ENCODE assay signal across 24 cellular contexts in genomic region chr15:80169768-80170357, GRCh38. TPM values are rescaled to one million over a fixed set of nuclear protein-coding genes. Genes with fewer than 3 reads are reported as not detected.
DNase-seq lines count a peak whose midpoint lies in the region; ATAC-seq and TF ChIP-seq lines count a peak whose summit lies in the region.
"Had no signal": no experiment of that assay in that cellular context is flagged by ENCODE, and none has a peak within 500 bp of the region (broad histone marks: within the 10 kb centered on the region; RNA-seq: fewer than 3 reads in every experiment).

No MANE protein-coding gene starts in this region.

- no peak overlapping the region for H3K23ac ChIP-seq in IMR-90 (ENCODE audit: low read depth, low read length)

- no peak for TF ChIP-seq CTCF in HEK293 (tag by site-specific recombination; IDR thresholded peaks at IDR 0.05)
- TF ChIP-seq CTCF in IMR-90 (conservative IDR thresholded peaks at IDR 0.05; ENCODE audit: low read depth, low read length) = no peak
- no peak for TF ChIP-seq CTCF in sigmoid colon (IDR thresholded peaks at IDR 0.05)

- no peak overlapping the region for H3K18ac ChIP-seq in IMR-90 (ENCODE audit: low read depth, low read length)

- TF ChIP-seq POLR2A in IMR-90 (IDR thresholded peaks at IDR 0.05; ENCODE audit: low read depth, low read length) (no peak), sigmoid colon (IDR thresholded peaks at IDR 0.05) (no peak)

- H4K5ac ChIP-seq in IMR-90 (ENCODE audit: low read depth, low read length) = no peak overlapping the region

- no peak overlapping the region for H3K4ac ChIP-seq in IMR-90 (ENCODE audit: low read depth, low read length)

- H2AFZ ChIP-seq in IMR-90 (replicated peaks; ENCODE audit: low read length, poor library complexity) = peak overlapping the region; percentile 37

- BruUV-seq in IMR-90 (replicated peaks; lab: Mats Ljungman, UMichigan) = no TSS peak

- no peak overlapping the region for H2BK20ac ChIP-seq in IMR-90 (ENCODE audit: low read depth, low read length)

- in situ Hi-C loops in IMR-90 (cut with MboI; ENCODE audit: low sequenced_read_pairs) = loop anchor here (5.0 to 10.0 kb wide), 2 partner anchors 53 to 265 kb away; no protein-coding TSS in a partner anchor

- CTCF ChIA-PET in HEK293 (lab: Yijun Ruan, JAX) (interaction anchor here (0.7 kb wide), 1 partner anchor 24 kb away, joined by 3 read pairs; no protein-coding TSS in a partner anchor), IMR-90 (lab: Yijun Ruan, JAX) (interaction anchor here (0.6 kb wide), 1 partner anchor 112 kb away, joined by 3 read pairs; no protein-coding TSS in a partner anchor)

- H3K9ac ChIP-seq in IMR-90 (ENCODE audit: low read depth, low read length) = no peak overlapping the region
- H3K9ac ChIP-seq: BLaER1 had no signal

- no CpG with 5 or more reads among the region's 12 CpGs for WGBS in IMR-90 (ENCODE audit: extremely low coverage in 2 of 2, insufficient read length in 1 of 2), 2 experiments
- WGBS in sigmoid colon, 2 donors = 96 to 97% methylated on average over 12 of the region's 12 CpGs

- H3K9me1 ChIP-seq in IMR-90 (ENCODE audit: insufficient read depth, low read length) = peaks cover 12% of the 10 kb centered on the region; the same call in 1 of the 2 replicates

- ATAC-seq in IMR-90 (ENCODE audit: low read depth) (no peak), HG03354 (IDR thresholded peaks at IDR 0.05; ENCODE audit: poor library complexity, severe bottlenecking, unreplicated experiment) (no peak)

- H3K4me3 ChIP-seq in HEK293 (ENCODE audit: low read depth, low read length) = no peak overlapping the region
- no peak overlapping the region for H3K4me3 ChIP-seq in IMR-90 (ENCODE audit: insufficient read depth, low read depth, low read length)
- H3K4me3 ChIP-seq in sigmoid colon = no peak overlapping the region
- H3K4me3 ChIP-seq: BLaER1 had no signal

- H3K9me3 ChIP-seq in HEK293 (ENCODE audit: control insufficient read depth, insufficient read depth, low read depth, low read length) (no peaks in the 10 kb centered on the region), IMR-90 (ENCODE audit: control insufficient read depth, insufficient read depth, low read length) (no peaks in the 10 kb centered on the region), sigmoid colon (no peaks in the 10 kb centered on the region)
- H3K9me3 ChIP-seq: BE2C, BLaER1 had no signal

- H4K20me1 ChIP-seq in IMR-90 (ENCODE audit: insufficient read depth, low read length) = 0 out of 2 replicates have a peak, but pooled peaks cover 8% of the 10 kb centered on the region
- H4K20me1 ChIP-seq: BLaER1 had no signal

- no peak overlapping the region for H2AK9ac ChIP-seq in IMR-90 (replicated peaks; ENCODE audit: low read depth, low read length, poor library complexity)

- H3K27ac ChIP-seq in HEK293 (ENCODE audit: extremely low read depth, low read depth, low read length) (no peak overlapping the region), IMR-90 (ENCODE audit: insufficient read depth, low read length) (no peak overlapping the region), sigmoid colon (no peak overlapping the region)
- H3K27ac ChIP-seq: BLaER1 had no signal

- no peak overlapping the region; the same call in 1 of the 2 replicates for H2AK5ac ChIP-seq in IMR-90 (ENCODE audit: low read depth, low read length)

- no peak overlapping the region for H3K4me2 ChIP-seq in IMR-90 (ENCODE audit: low read depth, low read length)
- H3K4me2 ChIP-seq: BLaER1 had no signal

- TF ChIP-seq RAD21 in IMR-90 (IDR thresholded peaks at IDR 0.05; ENCODE audit: low read length) = no peak

- dilution Hi-C loops in IMR-90 (cut with HindIII; ENCODE audit: low sequenced_read_pairs, unreplicated experiment) = no loop called here

- intact Hi-C loops in IMR-90 (cut with micrococcal nuclease) (loop anchor here (5.0 to 10.0 kb wide), 3 partner anchors 98 to 273 kb away; partner anchors contain the start of gene MTHFS), sigmoid colon (cut with DNase I) (loop anchor here (5.0 kb wide), 1 partner anchor 788 kb away; no protein-coding TSS in a partner anchor)

- H4K91ac ChIP-seq in IMR-90 (ENCODE audit: insufficient read depth, low read depth, low read length) = no peak overlapping the region

- DNase-seq in IMR-90 = no peak
- peak; percentile 80 for DNase-seq in mesenteric fat pad (ENCODE audit: low spot score)
- DNase-seq in sigmoid colon = peak; percentile 5
- DNase-seq in GF-D8 (lab: John Stamatoyannopoulos, UW) = no peak
- DNase-seq in NCI-H510A (lab: John Stamatoyannopoulos, UW) = no peak
- no peak for DNase-seq in NCI-H2107 treated with DMSO at 0.1 percent for 48 hours (lab: John Stamatoyannopoulos, UW; ENCODE audit: unreplicated experiment)
- DNase-seq: 8988T; ACHN; BE2C; C1 segment of cervical spinal cord; CD4-positive, alpha-beta memory T cell; CD4-positive, CD25-positive, alpha-beta regulatory T cell; CD8-positive, alpha-beta memory T cell; COR-L47; DMS 273 treated with DMSO at 0.1 percent for 48 hours; DMS153; DMS53; DMS79; DND-41; EL; GDM1 had no signal

- no peak overlapping the region for H3K56ac ChIP-seq in IMR-90 (ENCODE audit: extremely low read depth, insufficient read depth, low read length)

- H3K79me1 ChIP-seq in IMR-90 (ENCODE audit: low read depth in 1 of 2, low read length in 2 of 2) = peaks cover 0 to 14% of the 10 kb centered on the region in 2 experiments; a peak in 2 of 4 replicates

- no peak overlapping the region for H3K14ac ChIP-seq in IMR-90 (replicated peaks; ENCODE audit: low read depth, low read length)

- TF ChIP-seq EP300 in sigmoid colon (IDR thresholded peaks at IDR 0.05) = no peak

- H2BK5ac ChIP-seq in IMR-90 (ENCODE audit: low read depth, low read length, poor library complexity, severe bottlenecking) = no peak overlapping the region

- H3K4me1 ChIP-seq in HEK293 (ENCODE audit: control insufficient read depth, insufficient read depth, low read length) (no peaks in the 10 kb centered on the region), IMR-90 (ENCODE audit: control insufficient read depth, insufficient read depth, low read length) (peaks cover 12% of the 10 kb centered on the region), sigmoid colon (peaks cover 0 to 18% (median 6%) of the 10 kb centered on the region in 4 donors)
- H3K4me1 ChIP-seq: BLaER1 had no signal

- H3K27me3 ChIP-seq in IMR-90 (ENCODE audit: control insufficient read depth, insufficient read depth, low read length) (no peaks in the 10 kb centered on the region), sigmoid colon (no peaks in the 10 kb centered on the region)
- H3K27me3 ChIP-seq: BE2C, BLaER1 had no signal

- no peak overlapping the region for H2BK15ac ChIP-seq in IMR-90 (ENCODE audit: low read depth, low read length)

- H2BK120ac ChIP-seq in IMR-90 (ENCODE audit: low read depth, low read length) = no peak overlapping the region

- H4K8ac ChIP-seq in IMR-90 (ENCODE audit: low read depth in 2 of 2, low read length in 2 of 2) = no peak overlapping the region

- POLR2A ChIA-PET in HEK293 (lab: Yijun Ruan, JAX) (no interaction called here), IMR-90 (lab: Charles Lee; ENCODE audit: unreplicated experiment) (no interaction called here)

- H3K36me3 ChIP-seq in HEK293 (ENCODE audit: control insufficient read depth in 2 of 2, insufficient read depth in 1 of 2, low read length in 2 of 2) (peaks cover 0 to 21% of the 10 kb centered on the region in 2 experiments; a peak in 2 of 3 replicates), IMR-90 (ENCODE audit: control insufficient read depth, insufficient read depth, low read length) (peaks cover 9% of the 10 kb centered on the region; the same call in 1 of the 2 replicates), sigmoid colon (peaks cover 0 to 9% (median 0%) of the 10 kb centered on the region in 4 donors)
- H3K36me3 ChIP-seq: BE2C had no signal

TF ChIP-seq in HEK293, 187 proteins besides CTCF, POLR2A, EP300 and RAD21:
- TF ChIP-seq ZNF677 (tag by site-specific recombination; IDR thresholded peaks at IDR 0.05) (no peak), SP7 (tag by site-specific recombination; IDR thresholded peaks at IDR 0.05) (no peak), ZNF529 (tag by site-specific recombination; IDR thresholded peaks at IDR 0.05; ENCODE audit: insufficient replicate concordance) (peak; percentile 91), ZNF37A (tag by site-specific recombination; IDR thresholded peaks at IDR 0.05) (no peak)

TF ChIP-seq in IMR-90, 13 proteins besides CTCF, POLR2A, EP300 and RAD21:
- no peak for TF ChIP-seq MAFK (IDR thresholded peaks at IDR 0.05; ENCODE audit: low read depth, low read length)
- TF ChIP-seq ELK1 (IDR thresholded peaks at IDR 0.05; ENCODE audit: borderline replicate concordance, low read depth, low read length) = no peak
- TF ChIP-seq BHLHE40 (IDR thresholded peaks at IDR 0.05; ENCODE audit: low read depth, low read length) = no peak
- TF ChIP-seq RCOR1 (IDR thresholded peaks at IDR 0.05; ENCODE audit: insufficient replicate concordance, low read length) = no peak
- no peak for TF ChIP-seq NFE2L2 (IDR thresholded peaks at IDR 0.05; ENCODE audit: low read depth, low read length)
- TF ChIP-seq CEBPB (IDR thresholded peaks at IDR 0.05; ENCODE audit: low read depth, low read length) = no peak
- no peak for TF ChIP-seq FOS (IDR thresholded peaks at IDR 0.05; ENCODE audit: low read depth, low read length)
- TF ChIP-seq MAZ (IDR thresholded peaks at IDR 0.05; ENCODE audit: borderline replicate concordance, low read depth, low read length) = no peak
- no peak for TF ChIP-seq USF2 (IDR thresholded peaks at IDR 0.05; ENCODE audit: low read depth, low read length)
TF ChIP-seq in IMR-90: peak in this region for 0.

RNA-seq across cellular contexts. Expression of gene FAH, which starts 17.1 kb away (rescaled TPM):
- total RNA-seq in IMR-90 (2012; rRNA removed) (36.9 and 48.6 TPM in 2 replicates), mesenteric fat pad (147 TPM), sigmoid colon (10 to 100 TPM; 11.4 to 23.5 (median 12.0) TPM)
- polyA plus RNA-seq in IMR-90 (2012; rRNA removed) (43.1 and 50.6 TPM in 2 replicates), sigmoid colon (10 to 100 TPM; 14.4 to 17.5 (median 17.1) TPM)
- 45.3 and 59.7 TPM in 2 replicates for polyA plus RNA-seq in IMR-90 (2012; cell fraction: cytosol; rRNA removed)
- 75.0 and 78.4 TPM in 2 replicates for polyA plus RNA-seq in IMR-90 (2012; cell fraction: nucleus; rRNA removed; ENCODE audit: low replicate concordance)

Comparison
In these comparisons a context has a peak if more than half of its experiments do, and no peak if none do; other contexts are left out.
1. DNase-seq: peak in mesenteric fat pad (single experiment) and sigmoid colon (single experiment); none in IMR-90 (single experiment), GF-D8 (single experiment), NCI-H510A (single experiment) and NCI-H2107 treated with DMSO at 0.1 percent for 48 hours (single experiment).